ENCODE assay signal across 23 cellular contexts in the genomic region with DNA sequence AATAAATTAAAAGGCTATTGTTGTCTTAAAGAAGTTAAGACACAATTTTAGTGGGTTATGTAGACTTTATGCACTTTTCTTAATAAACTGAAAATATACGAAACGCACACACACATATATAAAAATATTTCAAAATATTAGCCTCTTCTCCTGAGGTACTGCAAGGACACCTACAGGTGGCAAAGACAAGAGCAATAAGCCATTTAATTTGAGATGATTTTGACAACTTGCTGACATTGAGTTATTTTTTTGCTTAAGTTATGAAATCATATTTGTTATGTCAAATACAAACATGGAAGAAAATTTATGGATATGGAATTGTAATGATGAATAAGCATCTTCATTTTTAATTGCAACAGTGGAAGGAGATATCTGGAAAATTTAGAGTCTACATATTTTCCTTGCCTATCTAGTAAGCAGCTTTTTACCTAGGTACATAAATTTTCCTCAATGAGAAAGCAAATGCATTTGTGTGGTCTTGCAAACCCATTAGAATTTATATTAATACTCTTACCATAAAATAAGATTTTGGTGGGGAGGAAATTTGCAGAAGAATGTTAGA.
A peak's percentile ranks its signal among the peaks of the same experiment; 100 is the strongest.
DNase-seq lines count a peak whose midpoint lies in the region; ATAC-seq, FAIRE-seq and TF ChIP-seq lines count a peak whose summit lies in the region.
"Had no signal": no experiment of that assay in that cellular context is flagged by ENCODE, and none has a peak within 500 bp of the region (broad histone marks: within the 10 kb centered on the region; RNA-seq: fewer than 3 reads in every experiment).

No MANE protein-coding gene starts in this region.

- H3K9ac ChIP-seq in SK-N-SH (no peak overlapping the region), kidney (ENCODE audit: low read length in 2 of 2) (no peak overlapping the region)

- CTCF ChIA-PET in SK-N-SH (lab: Yijun Ruan, JAX): interaction anchor here (0.7 to 1.9 kb wide), 2 partner anchors 278 to 722 kb away, joined by 3 to 4 read pairs; no protein-coding TSS in a partner anchor

- POLR2A ChIA-PET in SK-N-SH (lab: Yijun Ruan, JAX): no interaction called here

- TF ChIP-seq EP300 in SK-N-SH (IDR thresholded peaks at IDR 0.05; ENCODE audit: borderline replicate concordance in 1 of 2, low read depth in 1 of 2, low read length in 1 of 2): no peak

- peak; percentile 60 for TF ChIP-seq RAD21 in SK-N-SH (IDR thresholded peaks at IDR 0.05; ENCODE audit: low read length)

- H3K27me3 ChIP-seq in SK-N-SH (ENCODE audit: insufficient read depth) (no peaks in the 10 kb centered on the region), body of pancreas (no peaks in the 10 kb centered on the region)
- H3K27me3 ChIP-seq: ovary, upper lobe of left lung had no signal

- no peak for TF ChIP-seq POLR2A in body of pancreas (IDR thresholded peaks at IDR 0.05)

- no peaks in the 10 kb centered on the region; a peak in 1 of 4 replicates for H3K4me1 ChIP-seq in SK-N-SH (ENCODE audit: control insufficient read depth in 1 of 2, insufficient read depth in 2 of 2, low read depth in 1 of 2, low read length in 1 of 2)
- H3K4me1 ChIP-seq in body of pancreas: no peaks in the 10 kb centered on the region
- no peaks in the 10 kb centered on the region for H3K4me1 ChIP-seq in kidney (ENCODE audit: control insufficient read depth in 1 of 2, insufficient read depth in 1 of 2, low read depth in 1 of 2, low read length in 2 of 2)
- H3K4me1 ChIP-seq: upper lobe of left lung had no signal

- peak; percentile 3 for DNase-seq in ACHN
- DNase-seq in HPDE6-E6E7 (ENCODE audit: extremely low spot score): peak; percentile 5
- no peak for DNase-seq in SK-N-SH
- no peak for DNase-seq in epithelial cell of proximal tubule (ENCODE audit: low read depth)
- no peak for DNase-seq in NCI-H128 (lab: John Stamatoyannopoulos, UW; ENCODE audit: unreplicated experiment)
- no peak for DNase-seq in body of pancreas
- DNase-seq in kidney: no peak
- DNase-seq: activated B cell treated with CpG ODN at 0.5 μM for 24 hours; activated CD4-positive, alpha-beta memory T cell treated with anti-CD3 and anti-CD28 coated beads, Interleukin-2, amount 10 ng/mL, durations not matched to agents 7 days and 5 days; activated naive CD4-positive, alpha-beta T cell treated with anti-CD3 and anti-CD28 coated beads, Interleukin-2, amount 10 ng/mL, durations not matched to agents 7 days and 5 days; activated T-cell treated with anti-CD3 and anti-CD28 coated beads, Interleukin-2, amount 50 U/mL, for 1 hour; CD4-positive, CD25-positive, alpha-beta regulatory T cell; cortex of kidney; GOT3; NCI-H146; ovary; Right ventricle myocardium superior; stimulated activated CD4-positive, alpha-beta T cell treated with anti-CD3 and anti-CD28 coated beads, Interleukin-1b, Interleukin-23, amount 100 ng/mL, for 48 hours; stimulated activated naive CD8-positive, alpha-beta T cell treated with anti-CD3 and anti-CD28 coated beads, Interleukin-15, amount 100 ng/mL, for 72 hours; T-helper 2 cell; upper lobe of left lung had no signal

- no peaks in the 10 kb centered on the region for H3K9me2 ChIP-seq in SK-N-SH

- H3K9me3 ChIP-seq in SK-N-SH (no peaks in the 10 kb centered on the region), body of pancreas (no peaks in the 10 kb centered on the region), kidney (ENCODE audit: control insufficient read depth in 1 of 2, low read length in 2 of 2) (no peaks in the 10 kb centered on the region)
- H3K9me3 ChIP-seq: ovary had no signal

- TF ChIP-seq CTCF in SK-N-SH (IDR thresholded peaks at IDR 0.05): peak; percentile 47
- peak; percentile 61 for TF ChIP-seq CTCF in epithelial cell of proximal tubule (conservative IDR thresholded peaks at IDR 0.05; ENCODE audit: low read depth, low read length)
- TF ChIP-seq CTCF in body of pancreas (IDR thresholded peaks at IDR 0.05): no peak
- TF ChIP-seq CTCF in kidney (IDR thresholded peaks at IDR 0.05; ENCODE audit: borderline replicate concordance, extremely low read depth, insufficient read depth): no peak

- ATAC-seq in body of pancreas (no peak), GM21526 (IDR thresholded peaks at IDR 0.05; ENCODE audit: low FRiP score, unreplicated experiment) (no peak)
- ATAC-seq: esophagus mucosa; stimulated activated naive CD8-positive, alpha-beta T cell treated with anti-CD3 and anti-CD28 coated beads, Interleukin-15, amount 100 ng/mL, for 72 hours had no signal

- H3K4me2 ChIP-seq in SK-N-SH: no peak overlapping the region

- intact Hi-C loops in body of pancreas (cut with DNase I) (no loop called here), kidney (cut with DNase I) (no loop called here)

- no peak overlapping the region for H2AFZ ChIP-seq in SK-N-SH (ENCODE audit: low read depth)

- WGBS in SK-N-SH (ENCODE audit: low lambda C conversion rate): 91% methylated on average over 2 of the region's 2 CpGs
- 57 to 63% methylated on average over 2 of the region's 2 CpGs for WGBS in body of pancreas, 2 donors

- FAIRE-seq in kidney (lab: Jason Lieb, UNC): no peak

- no peaks in the 10 kb centered on the region for H3F3A ChIP-seq in SK-N-SH (replicated peaks; ENCODE audit: insufficient read depth)

- H3K27ac ChIP-seq in SK-N-SH (ENCODE audit: low read depth in 2 of 2, low read length in 1 of 2): no peak overlapping the region; a peak in 1 of 4 replicates
- H3K27ac ChIP-seq in body of pancreas: no peak overlapping the region
- H3K27ac ChIP-seq in kidney (ENCODE audit: low read depth in 2 of 2, low read length in 2 of 2): no peak overlapping the region
- H3K27ac ChIP-seq: ovary, upper lobe of left lung had no signal

- no peaks in the 10 kb centered on the region for H4K20me1 ChIP-seq in SK-N-SH (ENCODE audit: insufficient read depth)

- no peaks in the 10 kb centered on the region for H3K36me3 ChIP-seq in SK-N-SH (replicated peaks in 1 of 2; ENCODE audit: control insufficient read depth in 1 of 2, insufficient read depth in 2 of 2, low read length in 1 of 2)
- H3K36me3 ChIP-seq in body of pancreas (replicated peaks in 1 of 2; ENCODE audit: insufficient read depth in 1 of 2, low read depth in 2 of 2): no peaks in the 10 kb centered on the region
- H3K36me3 ChIP-seq in kidney (ENCODE audit: control insufficient read depth in 1 of 2, insufficient read depth in 2 of 2, low read length in 2 of 2): no peaks in the 10 kb centered on the region
- H3K36me3 ChIP-seq: ovary, upper lobe of left lung had no signal

- in situ Hi-C loops in ACHN (cut with HindIII; ENCODE audit: low pct_ligation_motif_present, low pct_unique_long_range_greater_than_20kb, low sequenced_read_pairs): no loop called here

- H3K79me2 ChIP-seq in SK-N-SH (ENCODE audit: insufficient read depth): no peaks in the 10 kb centered on the region

- H3K4me3 ChIP-seq in SK-N-SH (ENCODE audit: low read depth in 2 of 2, low read length in 1 of 2): no peak overlapping the region
- H3K4me3 ChIP-seq in epithelial cell of proximal tubule (ENCODE audit: low read depth, low read length): no peak overlapping the region
- no peak overlapping the region for H3K4me3 ChIP-seq in body of pancreas
- H3K4me3 ChIP-seq in kidney (ENCODE audit: low read length in 2 of 2): no peak overlapping the region
- H3K4me3 ChIP-seq: ovary, upper lobe of left lung had no signal

TF ChIP-seq in SK-N-SH, 30 proteins besides CTCF, POLR2A, EP300 and RAD21:
- TF ChIP-seq SMC3 (IDR thresholded peaks at IDR 0.05; ENCODE audit: low read depth, low read length) (peak; percentile 19; the same call in 1 of the 2 replicates), NFIC (IDR thresholded peaks at IDR 0.05; ENCODE audit: borderline replicate concordance) (no peak), TEAD4 (IDR thresholded peaks at IDR 0.05; ENCODE audit: borderline replicate concordance, insufficient read depth) (no peak)
- TF ChIP-seq, protein P1, sequence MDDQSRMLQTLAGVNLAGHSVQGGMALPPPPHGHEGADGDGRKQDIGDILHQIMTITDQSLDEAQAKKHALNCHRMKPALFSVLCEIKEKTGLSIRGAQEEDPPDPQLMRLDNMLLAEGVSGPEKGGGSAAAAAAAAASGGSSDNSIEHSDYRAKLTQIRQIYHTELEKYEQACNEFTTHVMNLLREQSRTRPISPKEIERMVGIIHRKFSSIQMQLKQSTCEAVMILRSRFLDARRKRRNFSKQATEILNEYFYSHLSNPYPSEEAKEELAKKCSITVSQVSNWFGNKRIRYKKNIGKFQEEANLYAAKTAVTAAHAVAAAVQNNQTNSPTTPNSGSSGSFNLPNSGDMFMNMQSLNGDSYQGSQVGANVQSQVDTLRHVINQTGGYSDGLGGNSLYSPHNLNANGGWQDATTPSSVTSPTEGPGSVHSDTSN (IDR thresholded peaks at IDR 0.05): 0 out of 2 replicates have a peak, but pooled peaks have one; percentile 5
- TF ChIP-seq, protein P2, sequence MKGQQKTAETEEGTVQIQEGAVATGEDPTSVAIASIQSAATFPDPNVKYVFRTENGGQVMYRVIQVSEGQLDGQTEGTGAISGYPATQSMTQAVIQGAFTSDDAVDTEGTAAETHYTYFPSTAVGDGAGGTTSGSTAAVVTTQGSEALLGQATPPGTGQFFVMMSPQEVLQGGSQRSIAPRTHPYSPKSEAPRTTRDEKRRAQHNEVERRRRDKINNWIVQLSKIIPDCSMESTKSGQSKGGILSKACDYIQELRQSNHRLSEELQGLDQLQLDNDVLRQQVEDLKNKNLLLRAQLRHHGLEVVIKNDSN (IDR thresholded peaks at IDR 0.05; ENCODE audit: borderline replicate concordance, low read depth): no peak
- TF ChIP-seq, protein P3, sequence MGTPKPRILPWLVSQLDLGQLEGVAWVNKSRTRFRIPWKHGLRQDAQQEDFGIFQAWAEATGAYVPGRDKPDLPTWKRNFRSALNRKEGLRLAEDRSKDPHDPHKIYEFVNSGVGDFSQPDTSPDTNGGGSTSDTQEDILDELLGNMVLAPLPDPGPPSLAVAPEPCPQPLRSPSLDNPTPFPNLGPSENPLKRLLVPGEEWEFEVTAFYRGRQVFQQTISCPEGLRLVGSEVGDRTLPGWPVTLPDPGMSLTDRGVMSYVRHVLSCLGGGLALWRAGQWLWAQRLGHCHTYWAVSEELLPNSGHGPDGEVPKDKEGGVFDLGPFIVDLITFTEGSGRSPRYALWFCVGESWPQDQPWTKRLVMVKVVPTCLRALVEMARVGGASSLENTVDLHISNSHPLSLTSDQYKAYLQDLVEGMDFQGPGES (IDR thresholded peaks at IDR 0.05; ENCODE audit: low read depth, low read length): no peak

Comparison
In these comparisons a context has a peak if more than half of its experiments do, and no peak if none do; other contexts are left out.
1. DNase-seq: peak in ACHN (single experiment) and HPDE6-E6E7 (single experiment); none in SK-N-SH (single experiment), epithelial cell of proximal tubule (single experiment), NCI-H128 (single experiment), body of pancreas (0 of 4) and kidney (single experiment).
2. CTCF ChIP-seq: peak in SK-N-SH (single experiment) and epithelial cell of proximal tubule (single experiment); none in body of pancreas (0 of 7) and kidney (single experiment).